In genomic region chr19:27792576-27793127, GRCh38 we compare ENCODE assay signal across 8 cellular contexts.
DNase-seq lines count a peak whose midpoint lies in the region; ATAC-seq and TF ChIP-seq lines count a peak whose summit lies in the region.

No MANE protein-coding gene starts in this region.

- H3K4me2 ChIP-seq in SU-DHL-6 (ENCODE audit: low read depth, low read length, poor library complexity, severe bottlenecking) = peak overlapping the region; percentile 99

- no peak for TF ChIP-seq POLR2A in gastrocnemius medialis (IDR thresholded peaks at IDR 0.05)

- DNase-seq in fibroblast of villous mesenchyme (ENCODE audit: low read depth) (no peak), gastrocnemius medialis (no peak), NCI-H2227 (lab: John Stamatoyannopoulos, UW; ENCODE audit: unreplicated experiment) (no peak), COR-L47 (lab: John Stamatoyannopoulos, UW) (no peak)

- H3K9me2 ChIP-seq in SU-DHL-6 (replicated peaks; ENCODE audit: insufficient read depth, low read length) = no peaks in the 10 kb centered on the region

- H3K27ac ChIP-seq in SU-DHL-6 (ENCODE audit: low read depth, low read length) (peak overlapping the region; percentile 76), gastrocnemius medialis (peak overlapping the region; percentile 87 to 97 (median 94))

- H3F3A ChIP-seq in SU-DHL-6 (ENCODE audit: insufficient read depth) = peaks cover 16% of the 10 kb centered on the region; the same call in 1 of the 2 replicates

- H2AFZ ChIP-seq in SU-DHL-6 (ENCODE audit: low read depth, low read length, severe bottlenecking) = peak overlapping the region; percentile 72

- H3K79me2 ChIP-seq in SU-DHL-6 (ENCODE audit: insufficient read depth, low read length) = peaks cover 83% of the 10 kb centered on the region

- H3K36me3 ChIP-seq in SU-DHL-6 (ENCODE audit: low read length) (peaks cover 17% of the 10 kb centered on the region), gastrocnemius medialis (peaks cover 0 to 6% of the 10 kb centered on the region in 2 donors)

- H3K27me3 ChIP-seq in SU-DHL-6 (ENCODE audit: low read length) (no peaks in the 10 kb centered on the region), gastrocnemius medialis (no peaks in the 10 kb centered on the region)

- H3K9ac ChIP-seq in SU-DHL-6 (ENCODE audit: low read length) = peak overlapping the region; percentile 86

- intact Hi-C loops in gastrocnemius medialis (cut with DNase I; ENCODE audit: low total_unique reads) = loop anchor here (5.0 kb wide), 2 partner anchors 115 to 1420 kb away; partner anchors contain the start of gene UQCRFS1

- peaks cover 18% of the 10 kb centered on the region for H4K20me1 ChIP-seq in SU-DHL-6 (ENCODE audit: low read depth, low read length)

- H3K4me3 ChIP-seq in GM12875 (ENCODE audit: low read depth, low read length) (peak overlapping the region; percentile 77), SU-DHL-6 (ENCODE audit: insufficient read depth, low read length, poor library complexity, severe bottlenecking) (peak overlapping the region; percentile 84), fibroblast of villous mesenchyme (ENCODE audit: low read depth, low read length) (peak overlapping the region; percentile 97), gastrocnemius medialis (peak overlapping the region; percentile 72 to 96 (median 84))

- ATAC-seq in gastrocnemius medialis (no peak), GM21447 (IDR thresholded peaks at IDR 0.05; ENCODE audit: unreplicated experiment) (no peak)
- no peak for ATAC-seq in activated CD4-positive, CD25-positive, alpha-beta regulatory T cell treated with anti-CD3 and anti-CD28 coated beads, Interleukin-2, amount 50 U/mL, for 24 hours

- peaks cover 7% of the 10 kb centered on the region; the same call in 1 of the 2 replicates for H3K9me3 ChIP-seq in SU-DHL-6 (ENCODE audit: insufficient read depth, low read length)
- no peaks in the 10 kb centered on the region for H3K9me3 ChIP-seq in gastrocnemius medialis

- in situ Hi-C loops in gastrocnemius medialis (cut with MboI; ENCODE audit: low sequenced_read_pairs in 4 of 4) = no loop called here

- peaks cover 28 to 31% of the 10 kb centered on the region in 2 donors for H3K4me1 ChIP-seq in gastrocnemius medialis

- TF ChIP-seq CTCF in GM12875 (IDR thresholded peaks at IDR 0.05; ENCODE audit: borderline replicate concordance, insufficient read depth, low read depth, low read length) (no peak), SU-DHL-6 (IDR thresholded peaks at IDR 0.05; ENCODE audit: insufficient read depth, low read length, poor library complexity, severe bottlenecking) (no peak), fibroblast of villous mesenchyme (IDR thresholded peaks at IDR 0.05; ENCODE audit: insufficient read depth, low read depth, low read length) (no peak), gastrocnemius medialis (IDR thresholded peaks at IDR 0.05 in 4 of 5, conservative IDR thresholded peaks at IDR 0.05 in 1 of 5) (no peak)
